1 cellular context compared by ENCODE assay signal in the genomic region with DNA sequence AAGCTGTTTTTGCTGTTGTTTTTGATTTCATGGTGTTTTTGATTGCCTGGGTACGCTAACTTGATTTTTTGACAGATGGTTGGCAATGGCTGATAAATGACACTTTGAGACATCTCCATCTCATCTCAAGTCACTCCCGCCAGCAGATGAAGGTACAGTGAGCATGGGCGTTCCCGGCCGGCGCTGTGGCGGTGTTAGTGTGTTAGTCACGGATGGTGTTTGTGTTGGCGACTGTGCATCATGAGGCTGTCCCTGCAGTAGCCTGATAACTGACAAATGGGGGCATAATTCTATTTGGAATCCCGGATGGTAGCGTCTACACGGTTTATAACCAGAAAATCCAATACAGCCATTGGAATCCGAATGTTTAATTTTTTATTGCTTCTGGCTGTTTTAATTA.
TF ChIP-seq lines count a peak whose summit lies in the region.

No MANE protein-coding gene starts in this region.

TF ChIP-seq in K562, 482 proteins besides CTCF, POLR2A, EP300 and RAD21 (continued from another document):
- no peak for TF ChIP-seq SMAD3 (CRISPR knock-in tag; conservative IDR thresholded peaks at IDR 0.05)
- TF ChIP-seq BHLHE40 (IDR thresholded peaks at IDR 0.05; ENCODE audit: low read length), result no peak
- no peak for TF ChIP-seq PRMT5 (CRISPR knock-in tag; IDR thresholded peaks at IDR 0.05)
TF ChIP-seq in K562: peak in this region for 0.
